In genomic region chr6:100518588-100518987, GRCh38 we compare ENCODE assay signal across 22 cellular contexts.
"Had no signal": no experiment of that assay in that cellular context is flagged by ENCODE, and none has a peak within 500 bp of the region (broad histone marks: within the 10 kb centered on the region; RNA-seq: fewer than 3 reads in every experiment).

No MANE protein-coding gene starts in this region.

- DNase-seq: activated CD4-positive, alpha-beta T cell treated with anti-CD3 and anti-CD28 coated beads, Interleukin-2, amount 10 ng/mL, durations not matched to agents 24 days and 14 days; activated CD4-positive, alpha-beta T cell treated with anti-CD3 and anti-CD28 coated beads, Interleukin-2, amount 50 U/mL, for 4 hours; activated CD8-positive, alpha-beta T cell treated with anti-CD3 and anti-CD28 coated beads for 36 hours; activated gamma-delta T cell; activated naive CD4-positive, alpha-beta T cell treated with Interleukin-2 at 50 U/mL for 16 hours; activated naive CD8-positive, alpha-beta T cell treated with anti-CD3 and anti-CD28 coated beads, Interleukin-2, amount 10 ng/mL, durations not matched to agents 7 days and 5 days; activated T-cell treated with anti-CD3 and anti-CD28 coated beads, Interleukin-2, amount 50 U/mL, for 1 hour; amygdala; NCI-H1105; NCI-H1417 treated with DMSO at 0.1 percent for 48 hours; NCI-H1694 treated with DMSO at 0.1 percent for 48 hours; NCI-H2029; NCI-H226; NCI-H446 treated with DMSO at 0.1 percent for 48 hours; NCI-H524; Peyer's patch; RPMI8226; SHP77 treated with DMSO at 0.1 percent for 48 hours; T1000 had no signal

- ATAC-seq: activated CD8-positive, alpha-beta T cell treated with anti-CD3 and anti-CD28 coated beads for 36 hours; K562 had no signal

- H3K27ac ChIP-seq: ascending aorta, coronary artery, Peyer's patch had no signal
